Comparison of ENCODE assay signal across 8 cellular contexts in genomic region chr12:64824500-64825142, GRCh38. TPM values are rescaled to one million over a fixed set of nuclear protein-coding genes. Genes with fewer than 3 reads are reported as not detected.
A peak's percentile ranks its signal among the peaks of the same experiment; 100 is the strongest.
DNase-seq lines count a peak whose midpoint lies in the region; ATAC-seq and TF ChIP-seq lines count a peak whose summit lies in the region.

Gene TBC1D30 (plus strand): TSS chr12:64824647. CDS start chr12:64824880, 233 bp downstream.

- H3K4me1 Mint-ChIP-seq in activated naive CD8-positive, alpha-beta T cell treated with anti-CD3 and anti-CD28 coated beads for 36 hours, result peaks cover 15% of the 10 kb centered on the region

- peak within 1 kb of the TSS; percentile 58 for H3K4me2 ChIP-seq in parathyroid adenoma (ENCODE audit: low read length)

- H3K27me3 Mint-ChIP-seq in activated naive CD8-positive, alpha-beta T cell treated with anti-CD3 and anti-CD28 coated beads for 36 hours, result peaks cover 63% of the 10 kb centered on the region

- H3K9me3 ChIP-seq in heart right ventricle (peaks cover 0 to 13% (median 6%) of the 10 kb centered on the region in 11 donors), parathyroid adenoma (ENCODE audit: control insufficient read depth, low read length) (no peaks in the 10 kb centered on the region)

- H3K4me1 ChIP-seq in heart right ventricle, result peaks cover 4 to 30% (median 24%) of the 10 kb centered on the region in 9 donors
- no peaks in the 10 kb centered on the region for H3K4me1 ChIP-seq in parathyroid adenoma

- H3K4me3 Mint-ChIP-seq in activated naive CD8-positive, alpha-beta T cell treated with anti-CD3 and anti-CD28 coated beads for 36 hours, result peak within 1 kb of the TSS; percentile 75

- ATAC-seq in HG03045 (IDR thresholded peaks at IDR 0.05; ENCODE audit: unreplicated experiment), result peak; percentile 55
- ATAC-seq in heart right ventricle, result peak; percentile 34 to 73 (median 52)
- no peak for ATAC-seq in HG03025 (IDR thresholded peaks at IDR 0.05; ENCODE audit: low FRiP score, unreplicated experiment)

- peak within 1 kb of the TSS; percentile 83 for H2AFZ ChIP-seq in parathyroid adenoma

- peaks cover 4 to 76% (median 55%) of the 10 kb centered on the region in 7 donors for H3K27me3 ChIP-seq in heart right ventricle
- H3K27me3 ChIP-seq in parathyroid adenoma (ENCODE audit: control insufficient read depth, insufficient read depth, low read length), result no peaks in the 10 kb centered on the region

- intact Hi-C loops in heart right ventricle (cut with DNase I), result no loop called here

- peaks cover 3% of the 10 kb centered on the region for H3K9me3 Mint-ChIP-seq in activated naive CD8-positive, alpha-beta T cell treated with anti-CD3 and anti-CD28 coated beads for 36 hours

- H3K4me3 ChIP-seq in heart right ventricle (peak within 1 kb of the TSS; percentile 36 to 65 (median 50)), parathyroid adenoma (ENCODE audit: low read depth, low read length) (no peak within 1 kb of the TSS)

- H3K36me3 Mint-ChIP-seq in activated naive CD8-positive, alpha-beta T cell treated with anti-CD3 and anti-CD28 coated beads for 36 hours, result no peaks in the 10 kb centered on the region

- H3K36me3 ChIP-seq in heart right ventricle, result no peaks in the 10 kb centered on the region
- no peaks in the 10 kb centered on the region for H3K36me3 ChIP-seq in parathyroid adenoma (ENCODE audit: control insufficient read depth, insufficient read depth, low read length)

- no peak within 1 kb of the TSS for H3K27ac ChIP-seq in heart right ventricle
- H3K27ac ChIP-seq in parathyroid adenoma, result no peak within 1 kb of the TSS

- H3K79me2 ChIP-seq in parathyroid adenoma, result no peaks in the 10 kb centered on the region

- no peak within 1 kb of the TSS for H3K27ac Mint-ChIP-seq in activated naive CD8-positive, alpha-beta T cell treated with anti-CD3 and anti-CD28 coated beads for 36 hours

- peak; percentile 85 for DNase-seq in G401 (ENCODE audit: low spot score)
- peak; percentile 90 for DNase-seq in NCI-H748 (lab: John Stamatoyannopoulos, UW; ENCODE audit: unreplicated experiment)
- peak; percentile 45 for DNase-seq in activated naive CD8-positive, alpha-beta T cell treated with anti-CD3 and anti-CD28 coated beads for 36 hours
- peak in 1 of 2 donors; percentile 19 for DNase-seq in heart right ventricle
- DNase-seq in middle frontal gyrus (ENCODE audit: extremely low spot score, low spot score), result no peak

- no peak within 1 kb of the TSS for H3K9ac ChIP-seq in parathyroid adenoma

- in situ Hi-C loops in G401 (cut with HindIII; ENCODE audit: low sequenced_read_pairs), result no loop called here

- whole genome bisulfite sequencing in heart right ventricle, 2 donors, result 1% methylated on average over 69 of the region's 69 CpGs

- TF ChIP-seq CTCF in heart right ventricle (IDR thresholded peaks at IDR 0.05), result no peak
- no peak for TF ChIP-seq CTCF in parathyroid adenoma (IDR thresholded peaks at IDR 0.05)

RNA-seq across cellular contexts. Expression of gene TBC1D30, which starts in this region (rescaled TPM):
- total RNA-seq in G401 (2014; rRNA removed; shearing (Covaris generic)), result 11.4 and 16.0 TPM in 2 replicates
- 1 to 10 TPM; 1.6 to 1.7 TPM for total RNA-seq in activated naive CD8-positive, alpha-beta T cell treated with anti-CD3 and anti-CD28 coated beads for 36 hours
- total RNA-seq in heart right ventricle, result 1 to 10 TPM in 2 of 10 donors, under 1 TPM in 8; 0.36 to 2.4 (median 0.66) TPM
- 1 to 10 TPM in 1 of 2 donors, under 1 TPM in 1; 0.51 to 1.2 TPM for polyA plus RNA-seq in heart right ventricle
